ENCODE assay signal across 16 cellular contexts in genomic region chr2:148670773-148671172, GRCh38. TPM values are rescaled to one million over a fixed set of nuclear protein-coding genes. Genes with fewer than 3 reads are reported as not detected.
A peak's percentile ranks its signal among the peaks of the same experiment; 100 is the strongest.
DNase-seq lines count a peak whose midpoint lies in the region; TF ChIP-seq lines count a peak whose summit lies in the region.
"Had no signal": no experiment of that assay in that cellular context is flagged by ENCODE, and none has a peak within 500 bp of the region (broad histone marks: within the 10 kb centered on the region; RNA-seq: fewer than 3 reads in every experiment).

No MANE protein-coding gene starts in this region.

- H3K27me3 ChIP-seq in mammary epithelial cell (ENCODE audit: insufficient read depth, low read length) = no peaks in the 10 kb centered on the region
- H3K27me3 ChIP-seq: gastroesophageal sphincter, SJCRH30, vagina had no signal

- BruUV-seq in mammary epithelial cell (replicated peaks; lab: Mats Ljungman, UMichigan) = no TSS peak

- in situ Hi-C loops in mammary epithelial cell (cut with MboI; ENCODE audit: low sequenced_read_pairs in 2 of 2) = no loop called here

- peaks cover 100% of the 10 kb centered on the region for H3K79me2 ChIP-seq in mammary epithelial cell (ENCODE audit: insufficient read depth, low read length)

- DNase-seq in EL (peak; percentile 63), HT1080 (ENCODE audit: low read depth) (peak; percentile 26), mammary epithelial cell (peak; percentile 74), nephron progenitor cell (no peak), Kasumi-1 (lab: John Stamatoyannopoulos, UW) (no peak), ecto neural progenitor cell (ENCODE audit: low spot score) (no peak), islet precursor cell (no peak)
- DNase-seq: activated CD4-positive, alpha-beta T cell treated with anti-CD3 and anti-CD28 coated beads, Interleukin-2, amount 50 U/mL, for 48 hours; DMS153; KBM-7; NCI-H1436; occipital lobe; SJCRH30; stimulated activated naive CD4-positive, alpha-beta T cell had no signal

- no peak overlapping the region for H3K9ac ChIP-seq in mammary epithelial cell (ENCODE audit: insufficient read depth, low read length)

- peaks cover 13% of the 10 kb centered on the region for H3K4me1 ChIP-seq in mammary epithelial cell (ENCODE audit: insufficient read depth, low read length)
- H3K4me1 ChIP-seq: SJCRH30 had no signal

- dilution Hi-C loops in mammary epithelial cell (cut with HindIII; ENCODE audit: low sequenced_read_pairs) = no loop called here

- peaks cover 10% of the 10 kb centered on the region for H3K4me1 Mint-ChIP-seq in nephron progenitor cell

- peaks cover 51% of the 10 kb centered on the region for H3K9me3 Mint-ChIP-seq in nephron progenitor cell

- H3K36me3 ChIP-seq in mammary epithelial cell (ENCODE audit: insufficient read depth, low read length) = no peaks in the 10 kb centered on the region
- H3K36me3 ChIP-seq: gastroesophageal sphincter, SJCRH30, vagina had no signal

- CTCF ChIA-PET in mammary epithelial cell (lab: Charles Lee; ENCODE audit: low non-redundant PET) = no interaction called here

- H3K9me3 ChIP-seq in mammary epithelial cell (replicated peaks; ENCODE audit: insufficient read depth, low read length) = no peaks in the 10 kb centered on the region
- H3K9me3 ChIP-seq: gastroesophageal sphincter, SJCRH30, vagina had no signal

- peak overlapping the region; percentile 23 for H3K27ac Mint-ChIP-seq in nephron progenitor cell

- no peak for TF ChIP-seq CTCF in mammary epithelial cell (conservative IDR thresholded peaks at IDR 0.05 in 1 of 2, IDR thresholded peaks at IDR 0.05 in 1 of 2; ENCODE audit: extremely low read depth in 1 of 2, insufficient read depth in 1 of 2, low read depth in 1 of 2, low read length in 2 of 2)
- no peak for TF ChIP-seq CTCF in nephron progenitor cell (IDR thresholded peaks at IDR 0.05)

- no peaks in the 10 kb centered on the region for H3K27me3 Mint-ChIP-seq in nephron progenitor cell (ENCODE audit: low read depth, poor library complexity)

- intact Hi-C loops in mammary epithelial cell (cut with micrococcal nuclease) = no loop called here

- H3K4me3 ChIP-seq in mammary epithelial cell (replicated peaks in 1 of 3; ENCODE audit: insufficient read depth in 1 of 3, low read depth in 2 of 3, low read length in 3 of 3) = no peak overlapping the region
- H3K4me3 ChIP-seq: gastroesophageal sphincter, SJCRH30, vagina had no signal

- H4K20me1 ChIP-seq in mammary epithelial cell (ENCODE audit: insufficient read depth, low read length) = peaks cover 2% of the 10 kb centered on the region

- 0% methylated on average over 1 of the region's 1 CpG for WGBS in mammary epithelial cell (ENCODE audit: low coverage, missing lambda C conversion rate)

- H3K4me3 Mint-ChIP-seq in nephron progenitor cell = no peak overlapping the region

- peaks cover 61% of the 10 kb centered on the region for H3K36me3 Mint-ChIP-seq in nephron progenitor cell (ENCODE audit: low read depth)

- H3K4me2 ChIP-seq in mammary epithelial cell (ENCODE audit: insufficient read depth, low read depth, low read length) = peak overlapping the region; percentile 18

- H3K27ac ChIP-seq in mammary epithelial cell (ENCODE audit: insufficient read depth, low read depth, low read length) = peak overlapping the region; percentile 30
- H3K27ac ChIP-seq: gastroesophageal sphincter, SJCRH30, vagina had no signal

- no peak overlapping the region for H2AFZ ChIP-seq in mammary epithelial cell (ENCODE audit: low read depth, low read length)

RNA-seq across cellular contexts. Expression of gene EPC2, which starts 26.2 kb away (rescaled TPM):
- total RNA-seq in HT1080 (2014; rRNA removed; shearing (Covaris generic)) = 14.0 and 17.1 TPM in 2 replicates
- polyA plus RNA-seq in HT1080 (2015; cell fraction: cytosol; rRNA removed) = 16.4 and 19.5 TPM in 2 replicates
- polyA plus RNA-seq in HT1080 (2015; cell fraction: nucleus; rRNA removed) = 12.6 and 12.9 TPM in 2 replicates
- total RNA-seq in mammary epithelial cell = 10 to 100 TPM; 17.3 to 20.6 TPM
- polyA plus RNA-seq in mammary epithelial cell = 7.3 TPM
- 8.3 TPM for polyA minus RNA-seq in mammary epithelial cell

Comparison
In these comparisons a context has a peak if more than half of its experiments do, and no peak if none do; other contexts are left out.
1. DNase-seq: peak in EL (single experiment), HT1080 (single experiment) and mammary epithelial cell (single experiment); none in nephron progenitor cell (single experiment), Kasumi-1 (0 of 2), ecto neural progenitor cell (single experiment) and islet precursor cell (single experiment).